Comparison of ENCODE assay signal across 16 cellular contexts in genomic region chr6:15763364-15763763, GRCh38.
"Had no signal": no experiment of that assay in that cellular context is flagged by ENCODE, and none has a peak within 500 bp of the region (broad histone marks: within the 10 kb centered on the region; RNA-seq: fewer than 3 reads in every experiment).

No MANE protein-coding gene starts in this region.

- H3K9ac ChIP-seq: neural progenitor cell had no signal

- FAIRE-seq: endometrium, pancreas had no signal

- ATAC-seq: stimulated activated memory B cell treated with anti-CD40 and anti-IgM and Interleukin-4, amounts not matched to agents 10 μg/mL and 1 μg/mL and 100 μg/mL, for 72 hours had no signal

- H3K4me2 ChIP-seq: neural progenitor cell had no signal

- H3K4me1 ChIP-seq: breast epithelium, neural progenitor cell, right atrium auricular region, spleen, tibial artery had no signal

- H3K36me3 ChIP-seq: breast epithelium, gastrocnemius medialis, neural progenitor cell, pancreas, right atrium auricular region, spleen, tibial artery had no signal

- H3K4me3 ChIP-seq: breast epithelium, dorsolateral prefrontal cortex, gastrocnemius medialis, neural progenitor cell, pancreas, right atrium auricular region, SK-N-MC, spleen, tibial artery had no signal

- H3K27me3 ChIP-seq: breast epithelium, dorsolateral prefrontal cortex, gastrocnemius medialis, neural progenitor cell, pancreas, right atrium auricular region, spleen had no signal

- H3K27ac ChIP-seq: breast epithelium, dorsolateral prefrontal cortex, gastrocnemius medialis, neural progenitor cell, right atrium auricular region, SK-N-MC, spleen, tibial artery had no signal

- DNase-seq: activated CD4-positive, alpha-beta T cell treated with anti-CD3 and anti-CD28 coated beads, Interleukin-2, amount 10 ng/mL, durations not matched to agents 24 days and 14 days; activated CD8-positive, alpha-beta memory T cell treated with anti-CD3 and anti-CD28 coated beads for 24 hours; activated effector memory CD4-positive, alpha-beta T cell treated with Interleukin-2 at 50 U/mL for 16 hours; activated T-cell treated with anti-CD3 and anti-CD28 coated beads for 4 hours; anterior cingulate cortex; dorsolateral prefrontal cortex; gastrocnemius medialis; spleen; tibial artery had no signal

- H2AFZ ChIP-seq: neural progenitor cell had no signal

- H3K9me3 ChIP-seq: breast epithelium, gastrocnemius medialis, pancreas, right atrium auricular region, spleen, tibial artery had no signal
